In the genomic region with DNA sequence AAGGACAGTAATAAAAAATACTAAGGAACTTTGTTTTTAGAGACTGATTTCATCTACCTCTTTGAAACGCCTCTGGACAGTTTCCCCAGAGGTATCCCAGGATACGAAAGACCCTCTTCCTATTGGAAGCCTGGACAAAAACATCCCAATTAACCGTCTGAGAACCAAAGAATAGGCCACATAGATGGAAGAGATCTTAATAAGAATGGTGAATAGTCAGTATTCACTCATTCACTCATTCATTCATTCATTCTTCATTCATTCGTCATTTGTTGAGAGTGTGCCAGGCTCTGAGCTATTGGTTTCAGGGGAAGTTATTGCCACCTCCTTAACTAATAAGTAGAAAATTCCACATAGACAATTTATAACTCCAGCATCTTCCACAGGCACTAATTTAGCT, we compare ENCODE assay signal across 35 cellular contexts.
"Had no signal": no experiment of that assay in that cellular context is flagged by ENCODE, and none has a peak within 500 bp of the region (broad histone marks: within the 10 kb centered on the region; RNA-seq: fewer than 3 reads in every experiment).

No MANE protein-coding gene starts in this region.

- H3K36me3 ChIP-seq: MG63 had no signal

- DNase-seq: Karpas-422, Kasumi-1, MG63, MM.1S, MV-4-11, NCI-H1048, NCI-H1092, NCI-H1092 treated with DMSO at 0.1 percent for 48 hours, NCI-H1105, NCI-H1105 treated with DMSO at 0.1 percent for 48 hours, NCI-H1417, NCI-H1417 treated with DMSO at 0.1 percent for 48 hours, NCI-H1436, NCI-H1436 treated with DMSO at 0.1 percent for 48 hours, NCI-H146, NCI-H1694, NCI-H1694 treated with DMSO at 0.1 percent for 48 hours, NCI-H187, NCI-H187 treated with DMSO at 0.1 percent for 48 hours, NCI-H1930, NCI-H2029, NCI-H2029 treated with DMSO at 0.1 percent for 48 hours, NCI-H2081, NCI-H2081 treated with DMSO at 0.1 percent for 48 hours, NCI-H2107, NCI-H2171, NCI-H2171 treated with DMSO at 0.1 percent for 48 hours, NCI-H2227 treated with DMSO at 0.1 percent for 48 hours, NCI-H226, NCI-H345, NCI-H446, NCI-H446 treated with DMSO at 0.1 percent for 48 hours, NCI-H510A, NCI-H510A treated with DMSO at 0.1 percent for 48 hours, NCI-H524 had no signal

- H3K9me3 ChIP-seq: MG63 had no signal

- H3K27me3 ChIP-seq: MG63 had no signal

- H3K4me3 ChIP-seq: MG63 had no signal
